Comparison of ENCODE assay signal across 20 cellular contexts in the genomic region with DNA sequence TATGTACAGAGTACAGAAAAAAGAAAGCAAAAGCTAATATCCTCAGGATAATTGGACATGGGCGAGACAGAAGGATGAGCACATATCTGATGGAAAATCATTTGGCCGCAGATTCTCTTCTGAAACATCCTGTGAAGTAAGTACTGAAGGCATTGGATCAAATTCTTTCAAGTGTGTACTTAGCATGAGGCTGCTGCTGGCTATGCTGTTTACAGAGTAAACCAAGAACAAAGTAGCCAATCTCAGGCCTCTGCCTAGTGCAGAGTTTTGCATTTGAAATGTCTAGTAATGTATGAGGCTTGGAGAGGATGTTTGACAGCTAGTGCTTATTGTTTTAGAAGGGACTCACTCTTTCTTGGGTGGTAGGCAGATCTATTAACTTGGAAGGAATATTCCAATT.
"Had no signal": no experiment of that assay in that cellular context is flagged by ENCODE, and none has a peak within 500 bp of the region (broad histone marks: within the 10 kb centered on the region; RNA-seq: fewer than 3 reads in every experiment).

No MANE protein-coding gene starts in this region.

- H3K9me3 ChIP-seq: neutrophil, psoas muscle, right lobe of liver, tibial artery, upper lobe of left lung, vagina had no signal

- H3K27ac ChIP-seq: foreskin keratinocyte, neutrophil, psoas muscle, right lobe of liver, tibial artery, upper lobe of left lung, vagina had no signal

- FAIRE-seq: endothelial cell of umbilical vein had no signal

- H3K27me3 ChIP-seq: foreskin keratinocyte, neutrophil, right lobe of liver, tibial artery, upper lobe of left lung, vagina had no signal

- H3K4me3 ChIP-seq: psoas muscle, right lobe of liver, tibial artery, upper lobe of left lung, vagina had no signal

- H3K4me1 ChIP-seq: foreskin keratinocyte, psoas muscle, right lobe of liver, tibial artery, upper lobe of left lung, vagina had no signal

- H3K36me3 ChIP-seq: neutrophil, right lobe of liver, tibial artery, upper lobe of left lung, vagina had no signal

- DNase-seq: effector CD4-positive, alpha-beta T cell; endodermal cell; erythroblast; foreskin keratinocyte; hippocampal formation; left colon; mammary epithelial cell; naive thymus-derived CD4-positive, alpha-beta T cell; psoas muscle; retina; right lobe of liver; stimulated activated CD4-positive, alpha-beta T cell treated with anti-CD3 and anti-CD28 coated beads, Interleukin-15, amount 100 ng/mL, for 24 hours; stimulated activated CD4-positive, alpha-beta T cell treated with anti-CD3 and anti-CD28 coated beads, Interleukin-1b, Interleukin-23, amount 100 ng/mL, for 48 hours; stimulated activated CD4-positive, alpha-beta T cell treated with anti-CD3 and anti-CD28 coated beads, Interleukin-4, amount 100 ng/mL, for 24 hours; tibial artery; upper lobe of left lung had no signal

- ATAC-seq: foreskin keratinocyte; left colon; naive thymus-derived CD4-positive, alpha-beta T cell; psoas muscle; right lobe of liver; stimulated activated memory B cell treated with anti-CD40 and anti-IgM and Interleukin-4, amounts not matched to agents 10 μg/mL and 1 μg/mL and 100 μg/mL, for 72 hours had no signal
